8 cellular contexts compared by ENCODE assay signal in the genomic region with DNA sequence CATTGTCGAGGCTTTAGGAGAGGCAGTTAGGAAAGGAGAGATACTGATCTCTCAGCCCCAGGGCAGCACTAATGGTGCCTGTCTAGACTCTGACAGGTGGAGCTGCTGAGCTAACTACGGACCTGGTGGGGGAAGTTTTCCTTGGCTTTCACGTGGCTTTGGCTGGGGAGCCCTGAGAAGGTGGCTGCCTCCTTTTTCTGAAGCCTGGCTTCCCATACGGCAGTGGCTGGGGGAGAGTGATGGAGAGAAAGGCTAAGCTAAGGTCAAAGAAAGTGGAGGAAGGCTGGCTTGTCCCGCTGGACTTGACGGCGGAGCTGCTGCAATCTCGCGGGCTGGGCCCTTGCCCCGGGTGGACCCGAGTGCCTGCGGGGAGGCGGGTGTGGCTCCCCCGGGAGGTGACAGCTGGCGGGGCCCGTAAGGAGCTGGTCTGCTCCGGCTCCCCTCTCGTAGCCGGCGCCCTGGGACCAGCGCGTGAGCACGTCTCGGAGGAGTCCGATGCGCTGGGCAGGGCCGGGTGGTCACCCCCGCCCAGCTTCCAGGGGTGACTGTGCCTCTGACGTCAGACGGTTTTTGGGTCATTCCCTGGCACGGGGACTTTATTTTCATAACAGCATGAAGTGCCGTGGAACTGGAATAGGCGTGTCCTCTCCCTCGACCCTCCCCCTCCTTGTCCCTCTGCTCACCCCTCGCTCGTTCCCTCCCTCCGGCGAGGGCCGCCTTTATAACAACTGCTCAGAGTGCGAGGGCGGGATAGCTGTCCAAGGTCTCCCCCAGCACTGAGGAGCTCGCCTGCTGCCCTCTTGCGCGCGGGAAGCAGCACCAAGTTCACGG. TPM values are rescaled to one million over a fixed set of nuclear protein-coding genes. Genes with fewer than 3 reads are reported as not detected.
A peak's percentile ranks its signal among the peaks of the same experiment; 100 is the strongest.
DNase-seq lines count a peak whose midpoint lies in the region; ATAC-seq and FAIRE-seq lines count a peak whose summit lies in the region.

A gene with protein sequence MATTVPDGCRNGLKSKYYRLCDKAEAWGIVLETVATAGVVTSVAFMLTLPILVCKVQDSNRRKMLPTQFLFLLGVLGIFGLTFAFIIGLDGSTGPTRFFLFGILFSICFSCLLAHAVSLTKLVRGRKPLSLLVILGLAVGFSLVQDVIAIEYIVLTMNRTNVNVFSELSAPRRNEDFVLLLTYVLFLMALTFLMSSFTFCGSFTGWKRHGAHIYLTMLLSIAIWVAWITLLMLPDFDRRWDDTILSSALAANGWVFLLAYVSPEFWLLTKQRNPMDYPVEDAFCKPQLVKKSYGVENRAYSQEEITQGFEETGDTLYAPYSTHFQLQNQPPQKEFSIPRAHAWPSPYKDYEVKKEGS (plus strand): TSS at position 748 of the 831 bp plus-strand sequence. CDS start 16,688 bp downstream, outside the sequence.

- H3K9me3 Mint-ChIP-seq in central memory CD8-positive, alpha-beta T cell, result no peaks in the 10 kb centered on the region

- peaks cover 31% of the 10 kb centered on the region for H3K4me1 ChIP-seq in skeletal muscle satellite cell (ENCODE audit: control insufficient read depth, insufficient read depth, low read length)

- H3K36me3 ChIP-seq in skeletal muscle satellite cell (ENCODE audit: insufficient read depth, low read length), result no peaks in the 10 kb centered on the region

- H3K27me3 Mint-ChIP-seq in T-helper 17 cell, result peaks cover 50% of the 10 kb centered on the region
- H3K27me3 Mint-ChIP-seq in central memory CD8-positive, alpha-beta T cell, result peaks cover 82% of the 10 kb centered on the region

- H3K36me3 Mint-ChIP-seq in T-helper 17 cell (ENCODE audit: low read depth), result peaks cover 5% of the 10 kb centered on the region
- H3K36me3 Mint-ChIP-seq in central memory CD8-positive, alpha-beta T cell (ENCODE audit: insufficient read depth), result no peaks in the 10 kb centered on the region

- peak within 1 kb of the TSS; percentile 70 for H3K4me3 ChIP-seq in skeletal muscle satellite cell (ENCODE audit: low read length)

- no peak within 1 kb of the TSS for H3K27ac Mint-ChIP-seq in T-helper 17 cell
- H3K27ac Mint-ChIP-seq in central memory CD8-positive, alpha-beta T cell (ENCODE audit: low read depth), result no peak within 1 kb of the TSS

- DNase-seq in EL (peak; percentile 100), HTR-8/SVneo (ENCODE audit: insufficient read length, low spot score) (peak; percentile 73), T-helper 17 cell (peak in 2 of 3 donors; percentile 13), iPS-NIHi7 (ENCODE audit: extremely low spot score) (peak; percentile 71)
- no peak for DNase-seq in central memory CD8-positive, alpha-beta T cell (ENCODE audit: low spot score in 2 of 2)

- peak; percentile 42 for FAIRE-seq in HTR-8/SVneo (lab: Jason Lieb, UNC)

- H3K4me1 Mint-ChIP-seq in T-helper 17 cell, result peaks cover 4% of the 10 kb centered on the region
- peaks cover 5% of the 10 kb centered on the region for H3K4me1 Mint-ChIP-seq in central memory CD8-positive, alpha-beta T cell

- peak within 1 kb of the TSS; percentile 93 for H3K9ac ChIP-seq in skeletal muscle satellite cell (ENCODE audit: low read depth, low read length)

- H3K4me2 ChIP-seq in skeletal muscle satellite cell (ENCODE audit: low read length), result peak within 1 kb of the TSS; percentile 90

- peak; percentile 76 for ATAC-seq in T-helper 17 cell
- ATAC-seq in central memory CD8-positive, alpha-beta T cell (replicated peaks; ENCODE audit: extremely low read depth, poor library complexity, severe bottlenecking), result peak; percentile 54
- ATAC-seq in HG02571 (IDR thresholded peaks at IDR 0.05; ENCODE audit: unreplicated experiment), result no peak
- no peak for ATAC-seq in HG03039 (IDR thresholded peaks at IDR 0.05; ENCODE audit: unreplicated experiment)

- H3K9me3 ChIP-seq in T-helper 17 cell (ENCODE audit: control insufficient read depth, low read length, poor library complexity, severe bottlenecking) (no peaks in the 10 kb centered on the region), skeletal muscle satellite cell (replicated peaks; ENCODE audit: low read length) (no peaks in the 10 kb centered on the region)

- peak within 1 kb of the TSS; percentile 87 for H3K4me3 Mint-ChIP-seq in T-helper 17 cell
- peak within 1 kb of the TSS; percentile 59 for H3K4me3 Mint-ChIP-seq in central memory CD8-positive, alpha-beta T cell

- H3K27me3 ChIP-seq in skeletal muscle satellite cell (ENCODE audit: control insufficient read depth, insufficient read depth, low read length), result no peaks in the 10 kb centered on the region

RNA-seq across cellular contexts. Expression of the gene that starts here (rescaled TPM):
- total RNA-seq in T-helper 17 cell, result under 1 TPM; 0.02 to 0.26 TPM
- total RNA-seq in skeletal muscle satellite cell (2012; rRNA removed), result 11.4 and 12.7 TPM in 2 replicates

Comparison
In these comparisons a context has a peak if more than half of its experiments do, and no peak if none do; other contexts are left out.
1. Peak in DNase-seq and ATAC-seq in T-helper 17 cell; RNA of the gene not detected or under 1 TPM.
2. DNase-seq: peak in EL (single experiment), HTR-8/SVneo (single experiment) and iPS-NIHi7 (single experiment); none in central memory CD8-positive, alpha-beta T cell (0 of 2).